ENCODE assay signal across 1 cellular context in the genomic region with DNA sequence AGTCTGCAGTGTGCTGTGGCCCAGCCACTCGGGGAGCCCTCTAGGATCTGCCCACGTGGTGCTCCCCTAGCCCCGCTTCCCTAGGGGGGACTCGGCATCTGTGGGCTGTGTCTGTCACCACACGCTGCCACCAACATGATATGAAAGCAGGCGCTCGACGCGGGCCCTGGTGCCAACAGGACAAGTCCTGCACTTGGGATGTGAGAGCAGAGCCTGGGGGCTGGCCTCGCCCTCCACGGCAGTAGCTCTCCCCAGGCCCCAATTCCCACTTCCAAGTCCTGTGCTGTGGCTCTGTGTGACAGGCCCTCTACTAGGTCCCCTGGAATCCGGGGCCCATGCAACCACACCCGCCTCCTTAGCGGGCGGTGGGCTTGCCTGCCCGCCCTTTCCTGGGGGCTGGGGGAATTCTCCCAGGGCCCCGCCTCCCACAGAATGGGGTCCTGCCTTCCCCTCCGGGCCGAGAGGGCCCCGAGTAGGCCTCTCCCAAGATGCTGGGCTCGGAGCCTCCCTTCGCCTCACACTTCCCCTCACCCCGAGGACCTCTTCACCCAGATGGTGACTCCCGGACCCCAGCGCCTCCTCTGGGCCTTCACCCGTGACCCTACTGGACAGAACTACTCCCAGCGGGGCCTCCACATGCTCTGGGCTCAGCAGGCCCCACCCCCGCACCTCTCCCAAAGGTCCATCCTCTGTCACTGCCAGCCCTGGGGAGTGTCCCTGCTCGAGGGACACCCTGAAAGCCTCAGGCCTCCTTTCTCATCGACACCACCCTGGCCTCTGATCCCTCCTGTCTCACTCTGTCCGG.
TF ChIP-seq lines count a peak whose summit lies in the region.

No MANE protein-coding gene starts in this region.

TF ChIP-seq in GM12891, 5 proteins besides CTCF, POLR2A, EP300 and RAD21:
- no peak for TF ChIP-seq POU2F2 (IDR thresholded peaks at IDR 0.05; ENCODE audit: low read depth, low read length)
- no peak for TF ChIP-seq POLR2AphosphoS5 (IDR thresholded peaks at IDR 0.05; ENCODE audit: low read depth, low read length)
- TF ChIP-seq SPI1 (IDR thresholded peaks at IDR 0.05; ENCODE audit: low read depth, low read length): no peak
- TF ChIP-seq TAF1 (IDR thresholded peaks at IDR 0.05; ENCODE audit: low read depth, low read length): no peak
- no peak for TF ChIP-seq PAX5 (IDR thresholded peaks at IDR 0.05; ENCODE audit: insufficient read depth, low read length, severe bottlenecking)
